Comparison of ENCODE assay signal across 8 cellular contexts in the genomic region with DNA sequence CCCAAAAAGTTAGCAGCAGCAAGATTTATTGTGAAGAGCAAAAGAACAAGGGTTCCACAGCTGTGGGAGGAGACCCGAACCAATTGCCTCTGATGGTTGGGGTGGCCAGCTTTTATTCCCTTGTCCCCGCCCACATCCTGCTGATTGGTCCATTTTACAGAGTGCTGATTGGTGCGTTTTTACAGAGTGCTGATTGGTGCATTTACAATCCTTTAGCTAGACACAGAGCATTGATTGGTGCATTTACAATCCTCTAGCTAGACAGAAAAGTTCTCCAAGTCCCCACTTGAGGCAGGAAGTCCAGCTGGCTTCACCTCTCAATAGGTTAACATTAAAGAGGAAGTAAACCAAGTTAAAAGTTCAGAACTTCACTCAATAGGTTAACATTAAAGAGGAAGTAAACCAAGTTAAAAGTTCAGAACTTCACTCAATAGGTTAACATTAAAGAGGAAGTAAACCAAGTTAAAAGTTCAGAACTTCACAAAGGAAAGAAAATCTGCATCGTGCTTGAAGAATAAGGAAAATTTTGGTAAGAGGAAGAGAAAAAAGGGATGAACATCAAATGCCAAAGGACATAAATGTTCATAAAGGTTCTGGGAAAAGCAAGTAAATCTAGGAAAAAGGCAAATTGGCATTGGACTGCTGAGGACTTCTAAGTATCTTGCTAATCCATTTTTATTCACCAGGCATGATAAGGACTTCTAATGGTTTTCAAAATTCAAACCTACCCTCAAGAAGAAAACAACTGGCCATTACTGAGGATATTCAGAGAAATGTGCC. TPM values are rescaled to one million over a fixed set of nuclear protein-coding genes. Genes with fewer than 3 reads are reported as not detected.
DNase-seq lines count a peak whose midpoint lies in the region; ATAC-seq and TF ChIP-seq lines count a peak whose summit lies in the region.
"Not testable (repeated sequence)": the region's sequence is repeated elsewhere in the genome, so short reads cannot be mapped to it uniquely, and the experiment has no call there.

No MANE protein-coding gene starts in this region.

- H3K9me3 ChIP-seq in DOHH2 (ENCODE audit: control insufficient read depth, insufficient read depth, low read length): peaks cover 25% of the 10 kb centered on the region; the same call in 1 of the 2 replicates
- H3K9me3 ChIP-seq in OCI-LY1 (ENCODE audit: low read length): peaks cover 13% of the 10 kb centered on the region
- peaks cover 6 to 46% (median 41%) of the 10 kb centered on the region in 8 donors for H3K9me3 ChIP-seq in spleen

- H3K4me1 ChIP-seq in DOHH2 (ENCODE audit: control insufficient read depth, low read length) (peaks cover 11% of the 10 kb centered on the region), spleen (peaks cover 0 to 18% (median 4%) of the 10 kb centered on the region in 6 donors)
- H3K4me1 ChIP-seq in OCI-LY1 (ENCODE audit: insufficient read depth, low read length, severe bottlenecking): not testable (repeated sequence)

- CTCF ChIA-PET in activated B cell treated with CpG ODN at 0.5 μM for 24 hours (lab: Charles Lee): interaction anchor here (1.0 to 1.9 kb wide), 3 partner anchors 58 to 83 kb away, joined by 3 to 7 read pairs (median 3); no protein-coding TSS in a partner anchor

- H3K4me3 Mint-ChIP-seq in activated B cell treated with CpG ODN at 0.5 μM for 24 hours: peak overlapping the region; percentile 56

- peak overlapping the region; percentile 84 for H3K27ac Mint-ChIP-seq in activated B cell treated with CpG ODN at 0.5 μM for 24 hours

- peak overlapping the region; percentile 15 for H3K4me2 ChIP-seq in DOHH2 (ENCODE audit: low read length)
- H3K4me2 ChIP-seq in OCI-LY1 (ENCODE audit: low read length): not testable (repeated sequence)

- H3K27ac ChIP-seq in DOHH2 (ENCODE audit: low read depth, low read length) (peak overlapping the region; percentile 39), HL-60 (replicated peaks) (peak overlapping the region; percentile 58), OCI-LY1 (ENCODE audit: low read depth, low read length, poor library complexity, severe bottlenecking) (peak overlapping the region; percentile 41), spleen (peak overlapping the region in 6 of 8 donors; percentile 18 to 79 (median 60))

- ATAC-seq in GM19043 (IDR thresholded peaks at IDR 0.05; ENCODE audit: low read depth, unreplicated experiment) (peak; percentile 84), GM21619 (IDR thresholded peaks at IDR 0.05; ENCODE audit: unreplicated experiment) (peak; percentile 93), HG03103 (IDR thresholded peaks at IDR 0.05; ENCODE audit: low read depth, unreplicated experiment) (peak; percentile 71), activated B cell treated with CpG ODN at 0.5 μM for 24 hours (ENCODE audit: low read depth) (peak; percentile 95)

- 49 to 81% (median 80%) methylated on average over 4 of the region's 4 CpGs for WGBS in spleen, 5 donors

- H3K9ac ChIP-seq in OCI-LY1 (ENCODE audit: low read length): not testable (repeated sequence)

- H3K9me2 ChIP-seq in DOHH2 (replicated peaks; ENCODE audit: control insufficient read depth, low read length); OCI-LY1 (ENCODE audit: low read depth, low read length): not testable (repeated sequence)

- POLR2A ChIA-PET in activated B cell treated with CpG ODN at 0.5 μM for 24 hours (lab: Charles Lee): interaction anchor here (0.7 to 3.9 kb wide), 5 partner anchors 13 to 150 kb away, joined by 3 to 49 read pairs (median 6); a partner anchor contains a TSS

- peaks cover 15% of the 10 kb centered on the region for H3K9me3 Mint-ChIP-seq in activated B cell treated with CpG ODN at 0.5 μM for 24 hours

- H3K27me3 ChIP-seq in DOHH2 (ENCODE audit: control insufficient read depth, low read length); HL-60 (ENCODE audit: insufficient read depth, poor library complexity, severe bottlenecking); OCI-LY1 (ENCODE audit: insufficient read depth, low read length); spleen (replicated peaks in 1 of 7): not testable (repeated sequence)

- DNase-seq in HL-60 (ENCODE audit: low read depth in 1 of 2, low spot score in 1 of 2): peak in 1 of 2 experiments; percentile 79
- not testable (repeated sequence) for DNase-seq in activated B cell treated with CpG ODN at 0.5 μM for 24 hours, spleen

- not testable (repeated sequence) for H4K20me1 ChIP-seq in DOHH2 (ENCODE audit: control insufficient read depth, insufficient read depth, low read depth, low read length); OCI-LY1 (ENCODE audit: insufficient read depth, low read length)

- H3K36me3 ChIP-seq in DOHH2 (ENCODE audit: control insufficient read depth, low read length): peaks cover 43% of the 10 kb centered on the region
- peaks cover 31% of the 10 kb centered on the region for H3K36me3 ChIP-seq in OCI-LY1 (ENCODE audit: insufficient read depth, low read length)
- H3K36me3 ChIP-seq in spleen: peaks cover 0 to 22% (median 0%) of the 10 kb centered on the region in 6 donors

- H2AFZ ChIP-seq in OCI-LY1 (ENCODE audit: low read length): not testable (repeated sequence)

- H3F3A ChIP-seq in DOHH2 (ENCODE audit: control insufficient read depth, insufficient read depth): peaks cover 17% of the 10 kb centered on the region; the same call in 1 of the 2 replicates
- not testable (repeated sequence) for H3F3A ChIP-seq in OCI-LY1 (ENCODE audit: insufficient read depth, low read length)

- intact Hi-C loops in activated B cell treated with CpG ODN at 0.5 μM for 24 hours (cut with micrococcal nuclease): loop anchor here (1.0 kb wide), 2 partner anchors 13 to 14 kb away; no protein-coding TSS in a partner anchor
- intact Hi-C loops in spleen (cut with DNase I; ENCODE audit: low total_unique reads): not testable (repeated sequence)

- not testable (repeated sequence) for TF ChIP-seq POLR2A in spleen (IDR thresholded peaks at IDR 0.05)

- H3K4me1 Mint-ChIP-seq in activated B cell treated with CpG ODN at 0.5 μM for 24 hours: peaks cover 31% of the 10 kb centered on the region

- H3K79me2 ChIP-seq in DOHH2 (ENCODE audit: control insufficient read depth, low read length); OCI-LY1 (ENCODE audit: insufficient read depth, low read length): not testable (repeated sequence)

- peaks cover 33% of the 10 kb centered on the region for H3K36me3 Mint-ChIP-seq in activated B cell treated with CpG ODN at 0.5 μM for 24 hours (ENCODE audit: low read depth)

- TF ChIP-seq CTCF in DOHH2 (IDR thresholded peaks at IDR 0.05; ENCODE audit: low read depth, low read length, poor library complexity, severe bottlenecking); HL-60 (IDR thresholded peaks at IDR 0.05; ENCODE audit: insufficient read depth, low read length); OCI-LY1 (IDR thresholded peaks at IDR 0.05; ENCODE audit: low read length); activated B cell treated with CpG ODN at 0.5 μM for 24 hours (IDR thresholded peaks at IDR 0.05): not testable (repeated sequence)
- TF ChIP-seq CTCF in spleen (IDR thresholded peaks at IDR 0.05 in 8 of 11, conservative IDR thresholded peaks at IDR 0.05 in 3 of 11): peak in 5 of 11 experiments; percentile 25 to 49 (median 38)

- H3K27me3 Mint-ChIP-seq in activated B cell treated with CpG ODN at 0.5 μM for 24 hours: not testable (repeated sequence)

- H3K4me3 ChIP-seq in DOHH2 (ENCODE audit: low read length): 0 out of 2 replicates have a peak overlapping the region, but pooled peaks have one; percentile 23
- not testable (repeated sequence) for H3K4me3 ChIP-seq in HL-60 (replicated peaks; ENCODE audit: insufficient read depth, low read length); OCI-LY1 (ENCODE audit: low read depth, low read length, poor library complexity, severe bottlenecking)
- peak overlapping the region in 1 of 8 donors; percentile 5 for H3K4me3 ChIP-seq in spleen

RNA-seq across cellular contexts. Expression of a gene that starts 12.9 kb away (rescaled TPM):
- total RNA-seq in activated B cell treated with CpG ODN at 0.5 μM for 24 hours (28.6 and 29.5 TPM in 2 replicates), spleen (10 to 100 TPM; 11.7 to 30.6 (median 26.0) TPM)
- 10 to 100 TPM; 33.0 to 54.2 (median 46.5) TPM for polyA plus RNA-seq in spleen
